Comparison of ENCODE assay signal across 1 cellular context in the genomic region with DNA sequence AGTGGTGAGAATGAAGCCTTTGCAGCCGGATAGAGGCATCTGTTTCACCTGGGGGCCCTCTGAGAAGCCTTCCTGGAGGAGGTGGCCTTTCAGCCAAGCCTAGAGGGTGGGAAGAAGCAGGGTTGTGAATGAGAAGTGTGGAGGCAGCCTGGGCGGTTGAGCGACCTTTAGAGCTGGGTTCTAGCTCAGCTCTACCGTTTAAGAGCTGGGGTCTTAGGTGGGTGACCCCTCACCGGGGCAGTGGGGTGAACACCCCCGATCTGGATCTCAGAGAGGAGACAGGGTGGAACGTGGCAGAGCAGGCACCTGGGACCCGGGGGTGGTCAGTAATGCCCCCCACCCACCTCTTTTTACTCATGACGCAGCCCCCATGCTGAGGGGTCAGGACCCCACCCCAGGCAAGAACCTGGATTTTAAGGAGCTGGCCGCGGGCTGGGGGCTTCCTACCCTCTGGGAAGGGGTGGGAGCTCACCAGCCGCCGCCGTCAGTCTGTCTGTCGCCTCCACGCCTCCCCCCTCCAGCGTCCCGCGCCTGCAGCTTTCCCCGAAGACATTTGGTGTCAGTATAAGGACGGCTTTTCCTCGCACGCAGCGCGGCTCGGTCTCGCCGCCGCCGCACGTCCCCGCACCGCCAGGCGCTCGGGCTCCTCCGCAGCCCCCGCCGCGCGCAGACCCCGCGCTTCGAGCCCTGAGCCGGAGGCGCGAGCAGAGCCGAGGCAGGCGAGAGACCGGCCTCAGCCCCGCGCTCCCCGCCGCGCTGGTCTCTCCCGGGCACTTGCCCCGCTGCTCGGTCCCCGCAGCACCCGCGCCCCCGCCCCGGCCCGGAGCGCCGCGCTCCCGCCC.
A peak's percentile ranks its signal among the peaks of the same experiment; 100 is the strongest.
TF ChIP-seq lines count a peak whose summit lies in the region.

No MANE protein-coding gene starts in this region.

TF ChIP-seq in H1, 55 proteins besides CTCF, POLR2A, EP300 and RAD21:
- TF ChIP-seq CHD1 (IDR thresholded peaks at IDR 0.05; ENCODE audit: low read depth, low read length) (no peak), CHD2 (IDR thresholded peaks at IDR 0.05; ENCODE audit: low read length) (no peak), CBX5 (IDR thresholded peaks at IDR 0.05; ENCODE audit: low read depth, low read length) (no peak), CEBPB (IDR thresholded peaks at IDR 0.05; ENCODE audit: low read depth, low read length) (no peak), EZH2 (IDR thresholded peaks at IDR 0.05; ENCODE audit: low read depth, low read length, severe bottlenecking) (peak; percentile 56), EGR1 (IDR thresholded peaks at IDR 0.05; ENCODE audit: borderline replicate concordance, low read depth, low read length) (no peak), SUZ12 (IDR thresholded peaks at IDR 0.05; ENCODE audit: low read length) (peak; percentile 36; the same call in 1 of the 2 replicates), SAP30 (IDR thresholded peaks at IDR 0.05; ENCODE audit: insufficient read depth, insufficient replicate concordance, low read length) (no peak), ASH2L (IDR thresholded peaks at IDR 0.05; ENCODE audit: low read length) (no peak)
